31 cellular contexts compared by ENCODE assay signal in genomic region chr1:177013273-177013672, GRCh38.
"Had no signal": no experiment of that assay in that cellular context is flagged by ENCODE, and none has a peak within 500 bp of the region (broad histone marks: within the 10 kb centered on the region; RNA-seq: fewer than 3 reads in every experiment).

No MANE protein-coding gene starts in this region.

- ATAC-seq: activated CD4-positive, alpha-beta T cell treated with anti-CD3 and anti-CD28 coated beads for 36 hours; activated CD4-positive, CD25-positive, alpha-beta regulatory T cell treated with anti-CD3 and anti-CD28 coated beads, Interleukin-2, amount 50 U/mL, for 24 hours; activated CD8-positive, alpha-beta memory T cell treated with anti-CD3 and anti-CD28 coated beads, Interleukin-2, amount 10 ng/mL, durations not matched to agents 7 days and 5 days; activated CD8-positive, alpha-beta T cell treated with anti-CD3 and anti-CD28 coated beads, Interleukin-2, amount 10 ng/mL, durations not matched to agents 7 days and 5 days; activated naive CD8-positive, alpha-beta T cell treated with anti-CD3 and anti-CD28 coated beads, Interleukin-2, amount 50 U/mL, for 24 hours; body of pancreas; WTC11 had no signal

- DNase-seq: activated CD4-positive, alpha-beta memory T cell treated with anti-CD3 and anti-CD28 coated beads, Interleukin-2, amount 10 ng/mL, durations not matched to agents 7 days and 5 days; activated CD4-positive, alpha-beta T cell treated with anti-CD3 and anti-CD28 coated beads for 1 hour; activated CD4-positive, alpha-beta T cell treated with anti-CD3 and anti-CD28 coated beads for 36 hours; activated CD4-positive, alpha-beta T cell treated with anti-CD3 and anti-CD28 coated beads for 48 hours; activated CD4-positive, alpha-beta T cell treated with anti-CD3 and anti-CD28 coated beads, Interleukin-2, amount 10 ng/mL, durations not matched to agents 7 days and 5 days; activated CD4-positive, alpha-beta T cell treated with anti-CD3 and anti-CD28 coated beads, Interleukin-2, amount 50 U/mL, for 48 hours; activated CD4-positive, CD25-positive, alpha-beta regulatory T cell; activated CD8-positive, alpha-beta memory T cell treated with anti-CD3 and anti-CD28 coated beads for 24 hours; activated CD8-positive, alpha-beta memory T cell treated with anti-CD3 and anti-CD28 coated beads, Interleukin-2, amount 10 ng/mL, durations not matched to agents 7 days and 5 days; activated CD8-positive, alpha-beta memory T cell treated with anti-CD3 and anti-CD28 coated beads, Interleukin-2, amount 50 U/mL, for 48 hours; activated CD8-positive, alpha-beta T cell treated with anti-CD3 and anti-CD28 coated beads, Interleukin-2, amount 10 ng/mL, durations not matched to agents 7 days and 5 days; activated effector memory CD4-positive, alpha-beta T cell treated with Interleukin-2 at 50 U/mL for 16 hours; activated gamma-delta T cell; activated naive CD4-positive, alpha-beta T cell treated with anti-CD3 and anti-CD28 coated beads, Interleukin-2, amount 10 ng/mL, durations not matched to agents 7 days and 5 days; activated naive CD4-positive, alpha-beta T cell treated with Interleukin-2 at 50 U/mL for 16 hours; activated naive CD8-positive, alpha-beta T cell treated with anti-CD3 and anti-CD28 coated beads, Interleukin-2, amount 10 ng/mL, durations not matched to agents 7 days and 5 days; activated naive CD8-positive, alpha-beta T cell treated with anti-CD3 and anti-CD28 coated beads, Interleukin-2, amount 50 U/mL, for 24 hours; activated T-cell treated with anti-CD3 and anti-CD28 coated beads, Interleukin-2, amount 50 U/mL, for 24 hours; activated T-cell treated with anti-CD3 and anti-CD28 coated beads, Interleukin-2, amount 50 U/mL, for 48 hours; amygdala; aorta; body of pancreas; brain microvascular endothelial cell; central memory CD4-positive, alpha-beta T cell; T-helper 1 cell; T-helper 2 cell; T-helper 9 cell; WERI-Rb-1 had no signal

- H3K27ac ChIP-seq: body of pancreas, brain microvascular endothelial cell, breast epithelium, WERI-Rb-1 had no signal
